In genomic region chr9:128828719-128829452, GRCh38 we compare ENCODE assay signal across 8 cellular contexts. TPM values are rescaled to one million over a fixed set of nuclear protein-coding genes. Genes with fewer than 3 reads are reported as not detected.
DNase-seq lines count a peak whose midpoint lies in the region; ATAC-seq and TF ChIP-seq lines count a peak whose summit lies in the region.

No MANE protein-coding gene starts in this region.

- TF ChIP-seq CTCF in AG04450 (IDR thresholded peaks at IDR 0.05; ENCODE audit: low read depth, low read length) (no peak), WI38 (IDR thresholded peaks at IDR 0.05; ENCODE audit: low read depth, low read length) (no peak)

- H3K27ac ChIP-seq in AG04450 (ENCODE audit: low read depth, low read length), result peak overlapping the region; percentile 70

- peaks cover 52% of the 10 kb centered on the region for H3K36me3 Mint-ChIP-seq in stimulated activated naive CD8-positive, alpha-beta T cell treated with anti-CD3 and anti-CD28 coated beads, Interleukin-15, Interleukin-2, amounts not matched to agents 100 ng/mL and 50 ng/mL, for 24 hours (ENCODE audit: low read depth)

- POLR2A ChIA-PET in AG04450 (lab: Yijun Ruan, JAX), result interaction anchor here (0.5 to 1.4 kb wide), 4 partner anchors 9 to 190 kb away, joined by 3 to 17 read pairs (median 4); partner anchors contain the start of gene ENDOG

- DNase-seq in AG04450 (ENCODE audit: low read depth, low spot score) (no peak), HK-2 (ENCODE audit: unreplicated experiment) (no peak), NCI-H69 (lab: John Stamatoyannopoulos, UW) (no peak)

- H3K9me3 ChIP-seq in AG04450 (ENCODE audit: control insufficient read depth, insufficient read depth, low read length), result no peaks in the 10 kb centered on the region; the same call in 1 of the 2 replicates

- peak overlapping the region; percentile 94 for H3K27ac Mint-ChIP-seq in stimulated activated naive CD8-positive, alpha-beta T cell treated with anti-CD3 and anti-CD28 coated beads, Interleukin-15, Interleukin-2, amounts not matched to agents 100 ng/mL and 50 ng/mL, for 24 hours

- H3K4me3 ChIP-seq in AG04450 (ENCODE audit: low read depth, low read length) (peak overlapping the region; percentile 87), WI38 (ENCODE audit: low read depth, low read length) (peak overlapping the region; percentile 91), iPS-11a (ENCODE audit: low read depth, low read length) (peak overlapping the region; percentile 89)

- no peaks in the 10 kb centered on the region for H3K27me3 ChIP-seq in AG04450 (ENCODE audit: control insufficient read depth, insufficient read depth, low read length)

- ATAC-seq in GM21528 (IDR thresholded peaks at IDR 0.05; ENCODE audit: low FRiP score, unreplicated experiment) (peak; percentile 15), HG03108 (IDR thresholded peaks at IDR 0.05; ENCODE audit: unreplicated experiment) (no peak)

- H3K4me1 Mint-ChIP-seq in stimulated activated naive CD8-positive, alpha-beta T cell treated with anti-CD3 and anti-CD28 coated beads, Interleukin-15, Interleukin-2, amounts not matched to agents 100 ng/mL and 50 ng/mL, for 24 hours (ENCODE audit: low read depth), result peaks cover 26% of the 10 kb centered on the region

- no peaks in the 10 kb centered on the region for H3K9me3 Mint-ChIP-seq in stimulated activated naive CD8-positive, alpha-beta T cell treated with anti-CD3 and anti-CD28 coated beads, Interleukin-15, Interleukin-2, amounts not matched to agents 100 ng/mL and 50 ng/mL, for 24 hours

- H3K27me3 Mint-ChIP-seq in stimulated activated naive CD8-positive, alpha-beta T cell treated with anti-CD3 and anti-CD28 coated beads, Interleukin-15, Interleukin-2, amounts not matched to agents 100 ng/mL and 50 ng/mL, for 24 hours, result no peaks in the 10 kb centered on the region

- peak overlapping the region; percentile 97 for H3K4me3 Mint-ChIP-seq in stimulated activated naive CD8-positive, alpha-beta T cell treated with anti-CD3 and anti-CD28 coated beads, Interleukin-15, Interleukin-2, amounts not matched to agents 100 ng/mL and 50 ng/mL, for 24 hours

- CTCF ChIA-PET in AG04450 (lab: Charles Lee), result interaction anchor here (3.0 kb wide), 1 partner anchor 10 kb away, joined by 24 read pairs; the partner anchor contains the start of gene ENDOG

RNA-seq across cellular contexts. Expression of gene SPOUT1, which starts 0.7 kb away (rescaled TPM):
- polyA plus RNA-seq in AG04450 (2011; rRNA removed), result 19.1 and 24.7 TPM in 2 replicates
- 53.7 and 94.3 TPM in 2 replicates for polyA minus RNA-seq in AG04450 (2011; rRNA and poly(A)+ RNA removed)

RNA-seq across cellular contexts. Expression of gene ENDOG, which starts 10.6 kb away (rescaled TPM):
- 6.3 and 7.8 TPM in 2 replicates for polyA plus RNA-seq in AG04450 (2011; rRNA removed)
- 4.9 and 6.5 TPM in 2 replicates for polyA minus RNA-seq in AG04450 (2011; rRNA and poly(A)+ RNA removed)

RNA-seq across cellular contexts. Expression of gene TBC1D13, which starts 41.8 kb away (rescaled TPM):
- polyA plus RNA-seq in AG04450 (2011; rRNA removed), result 25.7 and 27.4 TPM in 2 replicates
- 21.7 and 25.2 TPM in 2 replicates for polyA minus RNA-seq in AG04450 (2011; rRNA and poly(A)+ RNA removed)

RNA-seq across cellular contexts. Expression of gene KYAT1, which starts 52.9 kb away (rescaled TPM):
- polyA plus RNA-seq in AG04450 (2011; rRNA removed), result 5.2 and 7.0 TPM in 2 replicates
- polyA minus RNA-seq in AG04450 (2011; rRNA and poly(A)+ RNA removed), result 3.1 and 6.4 TPM in 2 replicates

RNA-seq across cellular contexts. Expression of gene LRRC8A, which starts 53.0 kb away (rescaled TPM):
- polyA plus RNA-seq in AG04450 (2011; rRNA removed), result 25.3 and 31.7 TPM in 2 replicates
- 33.8 and 45.7 TPM in 2 replicates for polyA minus RNA-seq in AG04450 (2011; rRNA and poly(A)+ RNA removed)
